Comparison of ENCODE assay signal across 1 cellular context in the genomic region with DNA sequence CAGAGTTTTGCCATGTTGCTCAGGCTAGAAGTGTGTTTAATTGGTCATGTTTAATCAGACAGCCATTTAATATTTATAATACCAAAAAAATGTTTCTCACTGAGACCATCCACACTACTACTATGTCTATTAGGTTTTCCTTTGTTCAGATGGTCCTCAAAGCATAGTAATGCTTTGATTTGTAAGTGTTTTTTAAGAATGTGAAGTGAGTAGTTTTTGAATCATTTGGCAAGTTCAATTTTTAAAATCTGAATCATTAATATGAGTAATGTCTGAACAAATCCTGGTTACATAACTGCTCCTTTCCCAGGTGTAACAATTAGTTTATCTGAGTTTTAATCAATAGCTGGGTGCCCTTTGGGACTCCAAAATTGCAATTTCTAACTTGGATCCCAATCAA.
TF ChIP-seq lines count a peak whose summit lies in the region.

No MANE protein-coding gene starts in this region.

TF ChIP-seq in HCT116, 20 proteins besides CTCF, POLR2A, EP300 and RAD21 (continued from another document):
- TF ChIP-seq ZNF274 (IDR thresholded peaks at IDR 0.05; ENCODE audit: low read depth, low read length) (no peak), FOSL1 (IDR thresholded peaks at IDR 0.05; ENCODE audit: low read depth) (no peak), JUND (IDR thresholded peaks at IDR 0.05) (no peak), SRF (IDR thresholded peaks at IDR 0.05; ENCODE audit: low read depth) (no peak), TCF7L2 (IDR thresholded peaks at IDR 0.05; ENCODE audit: borderline replicate concordance, extremely low read depth, insufficient read depth, insufficient read length) (no peak), CEBPB (IDR thresholded peaks at IDR 0.05; ENCODE audit: low read depth) (no peak), YY1 (IDR thresholded peaks at IDR 0.05; ENCODE audit: extremely low read depth, insufficient replicate concordance, low read depth, low read length) (no peak), SP1 (IDR thresholded peaks at IDR 0.05; ENCODE audit: low read depth) (no peak), ELF1 (IDR thresholded peaks at IDR 0.05; ENCODE audit: borderline replicate concordance, low read depth) (no peak), POLR2AphosphoS5 (IDR thresholded peaks at IDR 0.05; ENCODE audit: low read depth, low read length) (no peak), EZH2phosphoT487 (IDR thresholded peaks at IDR 0.05; ENCODE audit: borderline replicate concordance) (no peak), EZH2 (IDR thresholded peaks at IDR 0.05) (no peak), CBX3 (IDR thresholded peaks at IDR 0.05; ENCODE audit: low read depth) (no peak), SIN3A (IDR thresholded peaks at IDR 0.05; ENCODE audit: low read depth) (no peak)
- TF ChIP-seq, protein P1, sequence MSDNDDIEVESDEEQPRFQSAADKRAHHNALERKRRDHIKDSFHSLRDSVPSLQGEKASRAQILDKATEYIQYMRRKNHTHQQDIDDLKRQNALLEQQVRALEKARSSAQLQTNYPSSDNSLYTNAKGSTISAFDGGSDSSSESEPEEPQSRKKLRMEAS (IDR thresholded peaks at IDR 0.05): no peak
- TF ChIP-seq, protein P2, sequence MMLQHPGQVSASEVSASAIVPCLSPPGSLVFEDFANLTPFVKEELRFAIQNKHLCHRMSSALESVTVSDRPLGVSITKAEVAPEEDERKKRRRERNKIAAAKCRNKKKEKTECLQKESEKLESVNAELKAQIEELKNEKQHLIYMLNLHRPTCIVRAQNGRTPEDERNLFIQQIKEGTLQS (IDR thresholded peaks at IDR 0.05): no peak
- TF ChIP-seq, protein P3, sequence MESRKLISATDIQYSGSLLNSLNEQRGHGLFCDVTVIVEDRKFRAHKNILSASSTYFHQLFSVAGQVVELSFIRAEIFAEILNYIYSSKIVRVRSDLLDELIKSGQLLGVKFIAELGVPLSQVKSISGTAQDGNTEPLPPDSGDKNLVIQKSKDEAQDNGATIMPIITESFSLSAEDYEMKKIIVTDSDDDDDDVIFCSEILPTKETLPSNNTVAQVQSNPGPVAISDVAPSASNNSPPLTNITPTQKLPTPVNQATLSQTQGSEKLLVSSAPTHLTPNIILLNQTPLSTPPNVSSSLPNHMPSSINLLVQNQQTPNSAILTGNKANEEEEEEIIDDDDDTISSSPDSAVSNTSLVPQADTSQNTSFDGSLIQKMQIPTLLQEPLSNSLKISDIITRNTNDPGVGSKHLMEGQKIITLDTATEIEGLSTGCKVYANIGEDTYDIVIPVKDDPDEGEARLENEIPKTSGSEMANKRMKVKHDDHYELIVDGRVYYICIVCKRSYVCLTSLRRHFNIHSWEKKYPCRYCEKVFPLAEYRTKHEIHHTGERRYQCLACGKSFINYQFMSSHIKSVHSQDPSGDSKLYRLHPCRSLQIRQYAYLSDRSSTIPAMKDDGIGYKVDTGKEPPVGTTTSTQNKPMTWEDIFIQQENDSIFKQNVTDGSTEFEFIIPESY (IDR thresholded peaks at IDR 0.05; ENCODE audit: extremely low read depth, insufficient replicate concordance, low read length): no peak
